8 cellular contexts compared by ENCODE assay signal in the genomic region with DNA sequence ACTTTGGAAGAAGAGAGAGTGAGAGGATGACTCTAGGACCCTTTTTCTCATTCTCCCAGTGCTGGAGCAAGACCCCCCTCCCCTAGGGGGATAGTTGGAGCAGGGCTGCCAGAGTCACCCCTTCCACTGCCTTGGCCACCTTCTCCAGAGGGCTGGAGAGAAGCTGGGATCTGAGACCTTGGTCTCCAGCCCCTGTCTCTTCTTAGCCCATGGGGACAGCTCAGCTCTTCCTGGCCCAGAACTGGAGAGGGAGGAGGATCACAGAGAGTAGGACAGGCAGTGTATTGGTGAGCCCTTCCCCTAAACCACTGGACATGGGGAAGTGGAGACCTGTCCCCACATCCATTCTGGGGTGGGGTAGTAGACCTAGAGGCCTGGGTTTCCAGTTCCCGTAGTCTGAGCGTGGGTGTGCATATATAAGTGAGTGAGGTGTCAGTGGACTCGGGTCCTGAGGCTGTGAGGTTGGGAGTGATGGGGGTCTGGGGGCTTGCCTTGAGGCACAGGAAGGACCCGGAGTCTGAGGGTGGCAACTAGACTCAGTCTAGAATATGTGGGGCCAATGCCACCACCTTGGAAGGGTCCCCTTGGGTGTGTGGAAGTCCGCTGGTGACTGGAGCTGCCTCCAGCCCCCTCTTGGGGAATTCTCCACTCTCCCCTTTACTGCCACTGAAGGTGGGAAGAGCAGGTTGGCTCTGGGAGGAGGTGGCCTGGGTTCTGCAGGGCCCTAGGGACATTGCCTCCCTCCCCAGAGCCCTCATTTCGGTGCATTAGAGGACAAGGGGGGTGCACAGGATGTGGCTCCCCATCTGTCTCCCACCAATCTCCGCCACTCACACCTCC. TPM values are rescaled to one million over a fixed set of nuclear protein-coding genes. Genes with fewer than 3 reads are reported as not detected.
DNase-seq lines count a peak whose midpoint lies in the region; ATAC-seq, FAIRE-seq and TF ChIP-seq lines count a peak whose summit lies in the region.

No MANE protein-coding gene starts in this region.

- peak overlapping the region; percentile 78 for H3K4me3 Mint-ChIP-seq in activated naive CD8-positive, alpha-beta T cell

- H3K4me1 ChIP-seq in HEK293 (ENCODE audit: control insufficient read depth, insufficient read depth, low read length), result peaks cover 28% of the 10 kb centered on the region
- H3K4me1 ChIP-seq in hepatocyte (ENCODE audit: insufficient read depth), result peaks cover 63% of the 10 kb centered on the region
- H3K4me1 ChIP-seq in small intestine (ENCODE audit: control insufficient read depth in 2 of 2, insufficient read depth in 1 of 2, low read depth in 1 of 2, low read length in 1 of 2), result peaks cover 0 to 37% of the 10 kb centered on the region in 2 donors

- WGBS in hepatocyte (ENCODE audit: low lambda C conversion rate, missing lambda C conversion rate), result 29% methylated on average over 7 of the region's 7 CpGs
- 6 to 21% (median 17%) methylated on average over 6 to 7 of the region's 7 CpGs for WGBS in small intestine, 3 donors

- peak overlapping the region; percentile 28; the same call in 1 of the 2 replicates for H3K27ac ChIP-seq in HEK293 (ENCODE audit: extremely low read depth, low read depth, low read length)
- peak overlapping the region; percentile 99 for H3K27ac ChIP-seq in hepatocyte
- peak overlapping the region; percentile 93 to 98 for H3K27ac ChIP-seq in small intestine (ENCODE audit: low read depth in 1 of 2, low read length in 1 of 2)

- peaks cover 78% of the 10 kb centered on the region for H3K4me1 Mint-ChIP-seq in activated naive CD8-positive, alpha-beta T cell (ENCODE audit: low read depth)

- H2AFZ ChIP-seq in hepatocyte, result no peak overlapping the region

- POLR2A ChIA-PET in HEK293 (lab: Yijun Ruan, JAX), result interaction anchor here (0.5 to 4.4 kb wide), 12 partner anchors 10 to 125 kb away, joined by 3 to 33 read pairs (median 5); a partner anchor contains a TSS

- TF ChIP-seq CTCF in HEK293 (tag by site-specific recombination; IDR thresholded peaks at IDR 0.05) (no peak), hepatocyte (IDR thresholded peaks at IDR 0.05; ENCODE audit: poor library complexity) (no peak), GM10266 (IDR thresholded peaks at IDR 0.05; ENCODE audit: control insufficient read depth, insufficient read depth, low read depth, missing control alignments) (no peak)

- no peaks in the 10 kb centered on the region for H3K9me3 Mint-ChIP-seq in activated naive CD8-positive, alpha-beta T cell (ENCODE audit: low read depth)

- H3K27me3 ChIP-seq in hepatocyte, result no peaks in the 10 kb centered on the region
- no peaks in the 10 kb centered on the region for H3K27me3 ChIP-seq in small intestine (ENCODE audit: control insufficient read depth in 2 of 2, insufficient read depth in 2 of 2, low read length in 2 of 2)

- H3K36me3 ChIP-seq in HEK293 (ENCODE audit: control insufficient read depth in 2 of 2, insufficient read depth in 1 of 2, low read length in 2 of 2), result peaks cover 0 to 16% of the 10 kb centered on the region in 2 experiments; a peak in 1 of 3 replicates
- no peaks in the 10 kb centered on the region for H3K36me3 ChIP-seq in hepatocyte (replicated peaks; ENCODE audit: insufficient read depth, low read depth)
- no peaks in the 10 kb centered on the region for H3K36me3 ChIP-seq in small intestine (ENCODE audit: control insufficient read depth in 2 of 2, insufficient read depth in 2 of 2, low read length in 2 of 2)

- peaks cover 35% of the 10 kb centered on the region for H4K20me1 ChIP-seq in hepatocyte (ENCODE audit: insufficient read depth, poor library complexity, severe bottlenecking)

- peaks cover 91% of the 10 kb centered on the region for H3K79me2 ChIP-seq in hepatocyte

- H3K4me2 ChIP-seq in hepatocyte, result peak overlapping the region; percentile 96

- H3K27me3 Mint-ChIP-seq in activated naive CD8-positive, alpha-beta T cell, result no peaks in the 10 kb centered on the region

- FAIRE-seq in small intestine (lab: Jason Lieb, UNC), result no peak

- no peak for ATAC-seq in GM21360 (IDR thresholded peaks at IDR 0.05; ENCODE audit: unreplicated experiment)

- H3K9me3 ChIP-seq in HEK293 (ENCODE audit: control insufficient read depth, insufficient read depth, low read depth, low read length) (no peaks in the 10 kb centered on the region), hepatocyte (ENCODE audit: low read depth) (no peaks in the 10 kb centered on the region), small intestine (ENCODE audit: control insufficient read depth, low read depth) (no peaks in the 10 kb centered on the region)

- CTCF ChIA-PET in HEK293 (lab: Yijun Ruan, JAX), result interaction anchor here (0.6 to 5.3 kb wide), 11 partner anchors 9 to 231 kb away, joined by 3 to 67 read pairs (median 4); a partner anchor contains a TSS

- peak overlapping the region; percentile 74 for H3K27ac Mint-ChIP-seq in activated naive CD8-positive, alpha-beta T cell

- DNase-seq in hepatocyte (ENCODE audit: low spot score) (no peak), small intestine (peak; percentile 34), occipital lobe (lab: John Stamatoyannopoulos, UW) (no peak), HCEC 1CT (no peak), GM10266 (ENCODE audit: extremely low spot score) (no peak)

- no peaks in the 10 kb centered on the region for H3K9me2 ChIP-seq in hepatocyte (replicated peaks; ENCODE audit: insufficient read depth)

- peak overlapping the region; percentile 44 for H3K4me3 ChIP-seq in HEK293 (ENCODE audit: low read depth, low read length)
- H3K4me3 ChIP-seq in hepatocyte, result peak overlapping the region; percentile 40
- H3K4me3 ChIP-seq in small intestine (ENCODE audit: low read depth in 1 of 2, low read length in 2 of 2), result peak overlapping the region; percentile 17 to 78

- H3K36me3 Mint-ChIP-seq in activated naive CD8-positive, alpha-beta T cell, result peaks cover 5% of the 10 kb centered on the region

TF ChIP-seq in HEK293, 187 proteins besides CTCF, POLR2A, EP300 and RAD21 (continues in another document):
- TF ChIP-seq KLF16 (tag by site-specific recombination; IDR thresholded peaks at IDR 0.05) (no peak), ZNF585B (tag by site-specific recombination; IDR thresholded peaks at IDR 0.05) (no peak), ZNF76 (tag by site-specific recombination; IDR thresholded peaks at IDR 0.05; ENCODE audit: borderline replicate concordance, low read depth) (no peak), GLIS2 (tag by site-specific recombination; IDR thresholded peaks at IDR 0.05) (peak; percentile 17; the same call in 1 of the 2 replicates), KLF8 (tag by site-specific recombination; IDR thresholded peaks at IDR 0.05) (no peak), ZNF335 (tag by site-specific recombination; conservative IDR thresholded peaks at IDR 0.05) (peak; percentile 76), ZNF677 (tag by site-specific recombination; IDR thresholded peaks at IDR 0.05) (no peak), IKZF3 (tag by site-specific recombination; IDR thresholded peaks at IDR 0.05) (peak; percentile 10; the same call in 1 of the 2 replicates), KLF10 (tag by site-specific recombination; IDR thresholded peaks at IDR 0.05) (no peak), ZNF175 (tag by site-specific recombination; IDR thresholded peaks at IDR 0.05) (no peak)
- TF ChIP-seq, protein P1, sequence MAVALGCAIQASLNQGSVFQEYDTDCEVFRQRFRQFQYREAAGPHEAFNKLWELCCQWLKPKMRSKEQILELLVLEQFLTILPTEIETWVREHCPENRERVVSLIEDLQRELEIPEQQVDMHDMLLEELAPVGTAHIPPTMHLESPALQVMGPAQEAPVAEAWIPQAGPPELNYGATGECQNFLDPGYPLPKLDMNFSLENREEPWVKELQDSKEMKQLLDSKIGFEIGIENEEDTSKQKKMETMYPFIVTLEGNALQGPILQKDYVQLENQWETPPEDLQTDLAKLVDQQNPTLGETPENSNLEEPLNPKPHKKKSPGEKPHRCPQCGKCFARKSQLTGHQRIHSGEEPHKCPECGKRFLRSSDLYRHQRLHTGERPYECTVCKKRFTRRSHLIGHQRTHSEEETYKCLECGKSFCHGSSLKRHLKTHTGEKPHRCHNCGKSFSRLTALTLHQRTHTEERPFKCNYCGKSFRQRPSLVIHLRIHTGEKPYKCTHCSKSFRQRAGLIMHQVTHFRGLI (tag by site-specific recombination; IDR thresholded peaks at IDR 0.05), result no peak
- TF ChIP-seq, protein P2, sequence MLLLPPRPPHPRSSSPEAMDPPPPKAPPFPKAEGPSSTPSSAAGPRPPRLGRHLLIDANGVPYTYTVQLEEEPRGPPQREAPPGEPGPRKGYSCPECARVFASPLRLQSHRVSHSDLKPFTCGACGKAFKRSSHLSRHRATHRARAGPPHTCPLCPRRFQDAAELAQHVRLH (tag by site-specific recombination; IDR thresholded peaks at IDR 0.05), result no peak
- TF ChIP-seq, protein P3, sequence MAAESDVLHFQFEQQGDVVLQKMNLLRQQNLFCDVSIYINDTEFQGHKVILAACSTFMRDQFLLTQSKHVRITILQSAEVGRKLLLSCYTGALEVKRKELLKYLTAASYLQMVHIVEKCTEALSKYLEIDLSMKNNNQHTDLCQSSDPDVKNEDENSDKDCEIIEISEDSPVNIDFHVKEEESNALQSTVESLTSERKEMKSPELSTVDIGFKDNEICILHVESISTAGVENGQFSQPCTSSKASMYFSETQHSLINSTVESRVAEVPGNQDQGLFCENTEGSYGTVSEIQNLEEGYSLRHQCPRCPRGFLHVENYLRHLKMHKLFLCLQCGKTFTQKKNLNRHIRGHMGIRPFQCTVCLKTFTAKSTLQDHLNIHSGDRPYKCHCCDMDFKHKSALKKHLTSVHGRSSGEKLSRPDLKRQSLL (tag by site-specific recombination; IDR thresholded peaks at IDR 0.05), result no peak
- TF ChIP-seq, protein P4, sequence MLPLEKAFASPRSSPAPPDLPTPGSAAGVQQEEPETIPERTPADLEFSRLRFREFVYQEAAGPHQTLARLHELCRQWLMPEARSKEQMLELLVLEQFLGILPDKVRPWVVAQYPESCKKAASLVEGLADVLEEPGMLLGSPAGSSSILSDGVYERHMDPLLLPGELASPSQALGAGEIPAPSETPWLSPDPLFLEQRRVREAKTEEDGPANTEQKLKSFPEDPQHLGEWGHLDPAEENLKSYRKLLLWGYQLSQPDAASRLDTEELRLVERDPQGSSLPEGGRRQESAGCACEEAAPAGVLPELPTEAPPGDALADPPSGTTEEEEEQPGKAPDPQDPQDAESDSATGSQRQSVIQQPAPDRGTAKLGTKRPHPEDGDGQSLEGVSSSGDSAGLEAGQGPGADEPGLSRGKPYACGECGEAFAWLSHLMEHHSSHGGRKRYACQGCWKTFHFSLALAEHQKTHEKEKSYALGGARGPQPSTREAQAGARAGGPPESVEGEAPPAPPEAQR (tag by site-specific recombination; IDR thresholded peaks at IDR 0.05), result no peak

RNA-seq across cellular contexts. Expression of a gene that starts 20.0 kb away (rescaled TPM):
- total RNA-seq in hepatocyte (0.47 TPM in 1 of 2 replicates, not detected in the other), occipital lobe (0.31 TPM)
- polyA plus RNA-seq in hepatocyte (3.3 and 3.8 TPM in 2 replicates), small intestine (1 to 10 TPM in 1 of 3 donors, not detected in 2; 1.1 TPM)

RNA-seq across cellular contexts. Expression of a gene that starts 35.6 kb away (rescaled TPM):
- 19.2 and 30.0 TPM in 2 replicates for total RNA-seq in hepatocyte
- 33.1 and 34.4 TPM in 2 replicates for polyA plus RNA-seq in hepatocyte
- 10 to 100 TPM; 28.8 to 40.7 (median 39.2) TPM for polyA plus RNA-seq in small intestine
- total RNA-seq in occipital lobe, result 7.2 TPM

RNA-seq across cellular contexts. Expression of a gene that starts 56.9 kb away (rescaled TPM):
- total RNA-seq in hepatocyte, result 5.8 and 8.6 TPM in 2 replicates
- 5.1 and 7.5 TPM in 2 replicates for polyA plus RNA-seq in hepatocyte
- 10 to 100 TPM in 1 of 3 donors, 1 to 10 TPM in 2; 2.5 to 10.7 (median 3.8) TPM for polyA plus RNA-seq in small intestine
- 1.6 TPM for total RNA-seq in occipital lobe

Comparison
In these comparisons a context has a peak if more than half of its experiments do, and no peak if none do; other contexts are left out.
1. H3K27ac ChIP-seq: peak in every context shown above with its lines; median percentile 99 in hepatocyte; 96 in small intestine; 28 in HEK293.